10 cellular contexts compared by ENCODE assay signal in genomic region chr19:48646912-48647216, GRCh38. TPM values are rescaled to one million over a fixed set of nuclear protein-coding genes. Genes with fewer than 3 reads are reported as not detected.
DNase-seq lines count a peak whose midpoint lies in the region; ATAC-seq and TF ChIP-seq lines count a peak whose summit lies in the region.
"Had no signal": no experiment of that assay in that cellular context is flagged by ENCODE, and none has a peak within 500 bp of the region (broad histone marks: within the 10 kb centered on the region; RNA-seq: fewer than 3 reads in every experiment).

No MANE protein-coding gene starts in this region.

- intact Hi-C loops in OCI-LY7 (cut with micrococcal nuclease; ENCODE audit: unreplicated experiment): loop anchor here (1.0 to 5.0 kb wide), 4 partner anchors 28 to 325 kb away; no protein-coding TSS in a partner anchor
- intact Hi-C loops in sigmoid colon (cut with DNase I): loop anchor here (1.0 to 5.0 kb wide), 5 partner anchors 28 to 190 kb away; partner anchors contain the start of gene HSD17B14

- WGBS in sigmoid colon, 2 donors: 28 to 36% methylated on average over 3 of the region's 3 CpGs

- DNase-seq in T-helper 2 cell treated with Interferon-gamma antibody and Interleukin-4, amounts not matched to agents 5 μg/mL and 100 μg/mL, for 36 hours (ENCODE audit: low spot score): no peak
- DNase-seq in T-helper 2 cell (no peak), OCI-LY7 (ENCODE audit: low spot score) (no peak), coronary artery (ENCODE audit: low spot score) (no peak), sigmoid colon (no peak), H4 (ENCODE audit: low spot score) (no peak), dermis blood vessel endothelial cell (no peak)

- TF ChIP-seq CTCF in OCI-LY7 (conservative IDR thresholded peaks at IDR 0.05; ENCODE audit: low read length) (no peak), coronary artery (IDR thresholded peaks at IDR 0.05) (no peak), sigmoid colon (IDR thresholded peaks at IDR 0.05) (no peak)

- no peak for ATAC-seq in GM18520 (IDR thresholded peaks at IDR 0.05; ENCODE audit: unreplicated experiment)

- H3K27ac ChIP-seq in OCI-LY7 (ENCODE audit: low read depth, low read length, poor library complexity, severe bottlenecking) (no peak overlapping the region), coronary artery (peak overlapping the region in 1 of 2 donors; percentile 92), sigmoid colon (peak overlapping the region in 3 of 4 donors; percentile 92 to 94 (median 93))

- H3K4me3 ChIP-seq in OCI-LY7 (ENCODE audit: low read depth, low read length, poor library complexity, severe bottlenecking) (no peak overlapping the region), coronary artery (peak overlapping the region; percentile 90), sigmoid colon (no peak overlapping the region)
- H3K4me3 ChIP-seq: lung had no signal

- no peaks in the 10 kb centered on the region for H3K9me2 ChIP-seq in OCI-LY7 (ENCODE audit: insufficient read depth, low read length)

- BruUV-seq in OCI-LY7 (replicated peaks; lab: Mats Ljungman, UMichigan): no TSS peak

- H3K79me2 ChIP-seq in OCI-LY7 (ENCODE audit: insufficient read depth, low read depth, low read length): no peaks in the 10 kb centered on the region

- H2AFZ ChIP-seq in OCI-LY7 (ENCODE audit: low read length): peak overlapping the region; percentile 7; the same call in 1 of the 2 replicates

- peaks cover 3% of the 10 kb centered on the region for H3K27me3 Mint-ChIP-seq in T-helper 2 cell treated with Interferon-gamma antibody and Interleukin-4, amounts not matched to agents 5 μg/mL and 100 μg/mL, for 36 hours (ENCODE audit: low read depth)

- H3K4me1 Mint-ChIP-seq in T-helper 2 cell treated with Interferon-gamma antibody and Interleukin-4, amounts not matched to agents 5 μg/mL and 100 μg/mL, for 36 hours (ENCODE audit: low read depth): peaks cover 33% of the 10 kb centered on the region

- TF ChIP-seq EP300 in sigmoid colon (IDR thresholded peaks at IDR 0.05): no peak

- H3K27ac Mint-ChIP-seq in T-helper 2 cell treated with Interferon-gamma antibody and Interleukin-4, amounts not matched to agents 5 μg/mL and 100 μg/mL, for 36 hours: peak overlapping the region; percentile 65

- H4K20me1 ChIP-seq in OCI-LY7 (ENCODE audit: insufficient read depth, low read length): no peaks in the 10 kb centered on the region

- TF ChIP-seq POLR2A in sigmoid colon (IDR thresholded peaks at IDR 0.05): no peak

- no peaks in the 10 kb centered on the region for H3K36me3 Mint-ChIP-seq in T-helper 2 cell treated with Interferon-gamma antibody and Interleukin-4, amounts not matched to agents 5 μg/mL and 100 μg/mL, for 36 hours (ENCODE audit: low read depth)

- H3K4me1 ChIP-seq in OCI-LY7 (ENCODE audit: insufficient read depth, low read length, poor library complexity, severe bottlenecking) (peaks cover 29% of the 10 kb centered on the region), sigmoid colon (peaks cover 0 to 22% (median 20%) of the 10 kb centered on the region in 4 donors)

- no peaks in the 10 kb centered on the region for H3K36me3 ChIP-seq in OCI-LY7 (ENCODE audit: insufficient read depth, low read length)
- no peaks in the 10 kb centered on the region for H3K36me3 ChIP-seq in sigmoid colon

- peak overlapping the region; percentile 47 for H3K4me3 Mint-ChIP-seq in T-helper 2 cell treated with Interferon-gamma antibody and Interleukin-4, amounts not matched to agents 5 μg/mL and 100 μg/mL, for 36 hours

- no peaks in the 10 kb centered on the region for H3K27me3 ChIP-seq in sigmoid colon

- no peaks in the 10 kb centered on the region for H3K9me3 Mint-ChIP-seq in T-helper 2 cell treated with Interferon-gamma antibody and Interleukin-4, amounts not matched to agents 5 μg/mL and 100 μg/mL, for 36 hours

- H3K9me3 ChIP-seq in OCI-LY7 (ENCODE audit: low read length) (no peaks in the 10 kb centered on the region), sigmoid colon (no peaks in the 10 kb centered on the region)

- POLR2A ChIA-PET in OCI-LY7 (lab: Charles Lee): no interaction called here

- CTCF ChIA-PET in OCI-LY7 (lab: Charles Lee; ENCODE audit: unreplicated experiment): no interaction called here

- H3K4me2 ChIP-seq in OCI-LY7 (ENCODE audit: low read length): peak overlapping the region; percentile 37; the same call in 1 of the 2 replicates

RNA-seq across cellular contexts. Expression of gene CA11, which starts 0.9 kb away (rescaled TPM):
- total RNA-seq in OCI-LY7 (2014; rRNA removed; shearing (Covaris generic)): 2.5 and 2.7 TPM in 2 replicates
- total RNA-seq in OCI-LY7 (2022) (4.6 and 10.8 TPM in 2 replicates), sigmoid colon (10 to 100 TPM in 3 of 4 donors, 1 to 10 TPM in 1; 10.0 to 29.6 (median 14.7) TPM), dermis blood vessel endothelial cell (1.7 and 4.8 TPM in 2 replicates)
- polyA plus RNA-seq in sigmoid colon: 10 to 100 TPM in 2 of 3 donors, 1 to 10 TPM in 1; 2.1 to 13.2 (median 11.6) TPM
- total RNA-seq in H4 (2014; rRNA removed; shearing (Covaris generic)): 2.2 and 8.3 TPM in 2 replicates

RNA-seq across cellular contexts. Expression of gene DBP, which starts 9.7 kb away (rescaled TPM):
- 20.8 and 35.6 TPM in 2 replicates for total RNA-seq in OCI-LY7 (2014; rRNA removed; shearing (Covaris generic))
- total RNA-seq in OCI-LY7 (2022) (15.7 and 19.0 TPM in 2 replicates), sigmoid colon (10 to 100 TPM; 10.5 to 14.1 (median 11.9) TPM), dermis blood vessel endothelial cell (1.6 and 3.1 TPM in 2 replicates)
- polyA plus RNA-seq in sigmoid colon: 10 to 100 TPM in 1 of 3 donors, 1 to 10 TPM in 2; 6.2 to 10.2 (median 9.8) TPM
- 14.0 and 34.2 TPM in 2 replicates for total RNA-seq in H4 (2014; rRNA removed; shearing (Covaris generic))

RNA-seq across cellular contexts. Expression of gene NTN5, which starts 26.0 kb away (rescaled TPM):
- 0.16 TPM in 1 of 2 replicates, not detected in the other for total RNA-seq in OCI-LY7 (2014; rRNA removed; shearing (Covaris generic))
- total RNA-seq in OCI-LY7 (2022): 0.20 and 0.53 TPM in 2 replicates
- total RNA-seq in sigmoid colon: 1 to 10 TPM in 1 of 4 donors, under 1 TPM in 1, not detected in 2; 0.49 to 1.2 TPM
- under 1 TPM in 1 of 3 donors, not detected in 2; 0.32 TPM for polyA plus RNA-seq in sigmoid colon
- 0.58 TPM in 1 of 2 replicates, not detected in the other for total RNA-seq in H4 (2014; rRNA removed; shearing (Covaris generic))
- 0.05 TPM in 1 of 2 replicates, not detected in the other for total RNA-seq in dermis blood vessel endothelial cell
- total RNA-seq: cardiac septum had no signal

RNA-seq across cellular contexts. Expression of gene SPHK2, which starts 27.6 kb away (rescaled TPM):
- total RNA-seq in OCI-LY7 (2014; rRNA removed; shearing (Covaris generic)): 12.4 and 18.2 TPM in 2 replicates
- total RNA-seq in OCI-LY7 (2022) (33.3 and 34.8 TPM in 2 replicates), sigmoid colon (10 to 100 TPM in 3 of 4 donors, 1 to 10 TPM in 1; 10.0 to 16.9 (median 12.8) TPM), dermis blood vessel endothelial cell (8.8 and 12.6 TPM in 2 replicates)
- 10 to 100 TPM; 18.0 to 45.6 (median 33.5) TPM for polyA plus RNA-seq in sigmoid colon
- 6.5 and 9.0 TPM in 2 replicates for total RNA-seq in H4 (2014; rRNA removed; shearing (Covaris generic))

RNA-seq across cellular contexts. Expression of gene RPL18, which starts 27.9 kb away (rescaled TPM):
- total RNA-seq in OCI-LY7 (2014; rRNA removed; shearing (Covaris generic)): 3,527 and 5,064 TPM in 2 replicates
- total RNA-seq in OCI-LY7 (2022): 1,333 and 1,494 TPM in 2 replicates
- 1,000 to 10,000 TPM; 2,699 to 3,791 (median 2,810) TPM for total RNA-seq in sigmoid colon
- 1,000 to 10,000 TPM; 2,118 to 3,330 (median 2,641) TPM for polyA plus RNA-seq in sigmoid colon
- 1,978 and 2,048 TPM in 2 replicates for total RNA-seq in H4 (2014; rRNA removed; shearing (Covaris generic))
- total RNA-seq in dermis blood vessel endothelial cell: 1,626 and 2,230 TPM in 2 replicates
